12 cellular contexts compared by ENCODE assay signal in genomic region chr11:12112150-12112520, GRCh38. TPM values are rescaled to one million over a fixed set of nuclear protein-coding genes. Genes with fewer than 3 reads are reported as not detected.
DNase-seq lines count a peak whose midpoint lies in the region; ATAC-seq and TF ChIP-seq lines count a peak whose summit lies in the region.
"Had no signal": no experiment of that assay in that cellular context is flagged by ENCODE, and none has a peak within 500 bp of the region (broad histone marks: within the 10 kb centered on the region; RNA-seq: fewer than 3 reads in every experiment).

No MANE protein-coding gene starts in this region.

- peaks cover 9% of the 10 kb centered on the region for H3F3A ChIP-seq in SK-N-SH (replicated peaks; ENCODE audit: insufficient read depth)

- no peaks in the 10 kb centered on the region for H3K9me3 ChIP-seq in SK-N-SH
- no peaks in the 10 kb centered on the region for H3K9me3 ChIP-seq in adipocyte (ENCODE audit: control insufficient read depth, low read length)
- no peaks in the 10 kb centered on the region for H3K9me3 ChIP-seq in gastroesophageal sphincter
- H3K9me3 ChIP-seq in stomach smooth muscle (ENCODE audit: control insufficient read depth in 2 of 2, low read length in 2 of 2): no peaks in the 10 kb centered on the region

- peak overlapping the region; percentile 97 for H3K9ac ChIP-seq in SK-N-SH
- no peak overlapping the region for H3K9ac ChIP-seq in adipocyte (ENCODE audit: low read length)
- H3K9ac ChIP-seq in stomach smooth muscle (ENCODE audit: low read length in 2 of 2): peak overlapping the region; percentile 93

- TF ChIP-seq RAD21 in SK-N-SH (IDR thresholded peaks at IDR 0.05; ENCODE audit: low read length): no peak

- peaks cover 65% of the 10 kb centered on the region for H3K79me2 ChIP-seq in SK-N-SH (ENCODE audit: insufficient read depth)

- H3K4me2 ChIP-seq in SK-N-SH: peak overlapping the region; percentile 93

- H3K4me1 ChIP-seq in SK-N-SH (ENCODE audit: control insufficient read depth in 1 of 2, insufficient read depth in 2 of 2, low read depth in 1 of 2, low read length in 1 of 2): peaks cover 0 to 10% of the 10 kb centered on the region in 2 experiments; a peak in 1 of 4 replicates
- H3K4me1 ChIP-seq in adipocyte (ENCODE audit: control insufficient read depth, insufficient read depth, low read length): peaks cover 17% of the 10 kb centered on the region
- H3K4me1 ChIP-seq in gastroesophageal sphincter: peaks cover 0 to 62% (median 0%) of the 10 kb centered on the region in 3 donors
- peaks cover 56% of the 10 kb centered on the region for H3K4me1 ChIP-seq in stomach smooth muscle (ENCODE audit: control insufficient read depth, insufficient read depth, low read length)

- H3K4me3 ChIP-seq in SK-N-SH (ENCODE audit: low read depth in 2 of 2, low read length in 1 of 2) (peak overlapping the region; percentile 66 to 77; a peak in 3 of 4 replicates), adipocyte (ENCODE audit: low read length) (peak overlapping the region; percentile 89), gastroesophageal sphincter (peak overlapping the region; percentile 63 to 67), stomach smooth muscle (ENCODE audit: low read length in 2 of 2) (peak overlapping the region; percentile 59 to 92)

- TF ChIP-seq EP300 in SK-N-SH (IDR thresholded peaks at IDR 0.05; ENCODE audit: borderline replicate concordance in 1 of 2, low read depth in 1 of 2, low read length in 1 of 2) (no peak), gastroesophageal sphincter (IDR thresholded peaks at IDR 0.05) (no peak)

- H3K36me3 ChIP-seq in SK-N-SH (replicated peaks in 1 of 2; ENCODE audit: control insufficient read depth in 1 of 2, insufficient read depth in 2 of 2, low read length in 1 of 2): peaks cover 8 to 30% of the 10 kb centered on the region in 2 experiments
- no peaks in the 10 kb centered on the region for H3K36me3 ChIP-seq in adipocyte (ENCODE audit: control insufficient read depth, insufficient read depth, low read length, severe bottlenecking)
- no peaks in the 10 kb centered on the region for H3K36me3 ChIP-seq in gastroesophageal sphincter
- peaks cover 0 to 3% of the 10 kb centered on the region in 2 donors for H3K36me3 ChIP-seq in stomach smooth muscle (ENCODE audit: control insufficient read depth in 2 of 2, insufficient read depth in 2 of 2, low read length in 2 of 2)

- ATAC-seq in SK-N-SH treated with all-trans-retinoic acid at 6 μM for 48 hours (no peak), gastroesophageal sphincter (no peak)

- peaks cover 38% of the 10 kb centered on the region for H4K20me1 ChIP-seq in SK-N-SH (ENCODE audit: insufficient read depth)

- DNase-seq in SK-N-SH (no peak), adipocyte (ENCODE audit: low read depth) (no peak), CD1c-positive myeloid dendritic cell (ENCODE audit: extremely low spot score) (no peak), NCI-H446 (lab: John Stamatoyannopoulos, UW) (no peak)
- no peak for DNase-seq in stimulated activated CD4-positive, alpha-beta T cell treated with anti-CD3 and anti-CD28 coated beads, Interleukin-2, amount 100 ng/mL, for 24 hours
- DNase-seq: 8988T, activated B cell treated with CpG ODN at 0.5 μM for 24 hours, NCI-H1694 treated with DMSO at 0.1 percent for 48 hours, nucleus accumbens had no signal

- CTCF ChIA-PET in SK-N-SH (lab: Yijun Ruan, JAX): no interaction called here

- TF ChIP-seq POLR2A in gastroesophageal sphincter (IDR thresholded peaks at IDR 0.05): peak in 1 of 2 donors; percentile 9

- no CpG with 5 or more reads among the region's 1 CpG for WGBS in SK-N-SH (ENCODE audit: low lambda C conversion rate)
- no CpG with 5 or more reads among the region's 1 CpG for WGBS in gastroesophageal sphincter (ENCODE audit: low coverage in 1 of 2), 2 donors

- H3K27ac ChIP-seq in SK-N-SH (ENCODE audit: low read depth in 2 of 2, low read length in 1 of 2) (peak overlapping the region in 1 of 2 experiments; percentile 85; a peak in 2 of 4 replicates), gastroesophageal sphincter (peak overlapping the region; percentile 87 to 97 (median 91)), stomach smooth muscle (ENCODE audit: low read length) (peak overlapping the region; percentile 91)

- H3K27me3 ChIP-seq in SK-N-SH (ENCODE audit: insufficient read depth) (no peaks in the 10 kb centered on the region), adipocyte (replicated peaks; ENCODE audit: control insufficient read depth, insufficient read depth, low read length) (no peaks in the 10 kb centered on the region), gastroesophageal sphincter (no peaks in the 10 kb centered on the region), stomach smooth muscle (ENCODE audit: control insufficient read depth in 1 of 2, insufficient read depth in 2 of 2, low read length in 2 of 2) (no peaks in the 10 kb centered on the region)

- H3K9me2 ChIP-seq in SK-N-SH: no peaks in the 10 kb centered on the region

- TF ChIP-seq CTCF in SK-N-SH (IDR thresholded peaks at IDR 0.05) (no peak), gastroesophageal sphincter (IDR thresholded peaks at IDR 0.05) (no peak)

- no peak overlapping the region for H2AFZ ChIP-seq in SK-N-SH (ENCODE audit: low read depth)

- POLR2A ChIA-PET in SK-N-SH (lab: Yijun Ruan, JAX): no interaction called here

TF ChIP-seq in SK-N-SH, 30 proteins besides CTCF, POLR2A, EP300 and RAD21 (continues in another document):
- TF ChIP-seq PBX3 (IDR thresholded peaks at IDR 0.05) (no peak), POLR2AphosphoS5 (IDR thresholded peaks at IDR 0.05; ENCODE audit: low read depth, low read length) (no peak), ELF1 (IDR thresholded peaks at IDR 0.05) (no peak), RXRA (IDR thresholded peaks at IDR 0.05; ENCODE audit: borderline replicate concordance, low read depth) (no peak), IRF3 (IDR thresholded peaks at IDR 0.05; ENCODE audit: low read depth, low read length) (no peak), NRF1 (IDR thresholded peaks at IDR 0.05; ENCODE audit: low read depth, low read length) (no peak), EZH2phosphoT487 (IDR thresholded peaks at IDR 0.05; ENCODE audit: borderline replicate concordance, low read depth) (no peak), GATA2 (CRISPR knock-in tag; IDR thresholded peaks at IDR 0.05) (no peak), YY1 (IDR thresholded peaks at IDR 0.05; ENCODE audit: low read depth) (no peak), MEF2A (IDR thresholded peaks at IDR 0.05; ENCODE audit: borderline replicate concordance, low read depth) (no peak)

TF ChIP-seq in SK-N-SH treated with all-trans-retinoic acid at 6 μM for 48 hours, 23 proteins besides CTCF, POLR2A, EP300 and RAD21 (continues in another document):
- TF ChIP-seq CSRNP3 (CRISPR knock-in tag; IDR thresholded peaks at IDR 0.05) (no peak), ZNF70 (CRISPR knock-in tag; IDR thresholded peaks at IDR 0.05) (no peak), TSHZ2 (CRISPR knock-in tag; IDR thresholded peaks at IDR 0.05) (no peak), POU6F1 (CRISPR knock-in tag; IDR thresholded peaks at IDR 0.05; ENCODE audit: borderline replicate concordance, low read depth) (no peak), ZC3H10 (CRISPR knock-in tag; IDR thresholded peaks at IDR 0.05) (no peak)

RNA-seq across cellular contexts. Expression of gene MICAL2, which starts 1.7 kb away (rescaled TPM):
- 54.6 and 67.9 TPM in 2 replicates for polyA plus RNA-seq in SK-N-SH (2012; rRNA removed)
- polyA plus RNA-seq in SK-N-SH (2012; cell fraction: cytosol; rRNA removed): 38.0 and 41.1 TPM in 2 replicates
- 76.3 and 84.6 TPM in 2 replicates for polyA plus RNA-seq in SK-N-SH (2012; cell fraction: nucleus; rRNA removed)
- 100 to 1,000 TPM; 196 to 550 (median 237) TPM for total RNA-seq in gastroesophageal sphincter
